Comparison of ENCODE assay signal across 35 cellular contexts in the genomic region with DNA sequence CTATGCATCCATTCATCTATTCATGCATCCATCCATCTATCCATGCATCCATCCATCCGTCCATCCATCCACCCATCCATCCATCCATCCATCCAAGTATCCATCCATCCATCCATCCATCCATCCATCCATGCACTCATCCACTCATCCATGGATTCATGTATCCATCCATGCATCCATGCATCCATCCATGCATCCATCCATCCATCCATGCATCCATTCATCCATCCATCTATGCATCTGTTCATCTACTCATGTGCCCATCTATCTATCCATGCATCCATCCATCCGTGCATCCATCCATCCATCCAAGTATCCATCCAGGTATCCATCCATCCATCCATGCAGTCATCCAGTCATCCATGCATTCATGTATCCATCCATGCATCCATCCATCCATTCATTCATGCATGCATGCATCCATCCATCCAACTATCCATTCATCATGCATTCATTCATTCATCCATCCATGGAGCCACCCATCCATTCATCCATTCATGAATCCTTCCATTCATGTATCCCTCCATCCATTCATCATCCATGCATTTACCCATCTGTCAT.
"Had no signal": no experiment of that assay in that cellular context is flagged by ENCODE, and none has a peak within 500 bp of the region (broad histone marks: within the 10 kb centered on the region; RNA-seq: fewer than 3 reads in every experiment).

No MANE protein-coding gene starts in this region.

- DNase-seq: Karpas-422, Kasumi-1, MG63, MM.1S, MV-4-11, NCI-H1048, NCI-H1092, NCI-H1092 treated with DMSO at 0.1 percent for 48 hours, NCI-H1105, NCI-H1105 treated with DMSO at 0.1 percent for 48 hours, NCI-H1417, NCI-H1417 treated with DMSO at 0.1 percent for 48 hours, NCI-H1436, NCI-H1436 treated with DMSO at 0.1 percent for 48 hours, NCI-H146, NCI-H1694, NCI-H1694 treated with DMSO at 0.1 percent for 48 hours, NCI-H187, NCI-H187 treated with DMSO at 0.1 percent for 48 hours, NCI-H1930, NCI-H2029, NCI-H2029 treated with DMSO at 0.1 percent for 48 hours, NCI-H2081, NCI-H2081 treated with DMSO at 0.1 percent for 48 hours, NCI-H2107, NCI-H2171, NCI-H2171 treated with DMSO at 0.1 percent for 48 hours, NCI-H2227 treated with DMSO at 0.1 percent for 48 hours, NCI-H226, NCI-H345, NCI-H446, NCI-H446 treated with DMSO at 0.1 percent for 48 hours, NCI-H510A, NCI-H510A treated with DMSO at 0.1 percent for 48 hours, NCI-H524 had no signal

- H3K27me3 ChIP-seq: MG63 had no signal

- H3K9me3 ChIP-seq: MG63 had no signal

- H3K4me3 ChIP-seq: MG63 had no signal

- H3K36me3 ChIP-seq: MG63 had no signal
